ENCODE assay signal across 8 cellular contexts in the genomic region with DNA sequence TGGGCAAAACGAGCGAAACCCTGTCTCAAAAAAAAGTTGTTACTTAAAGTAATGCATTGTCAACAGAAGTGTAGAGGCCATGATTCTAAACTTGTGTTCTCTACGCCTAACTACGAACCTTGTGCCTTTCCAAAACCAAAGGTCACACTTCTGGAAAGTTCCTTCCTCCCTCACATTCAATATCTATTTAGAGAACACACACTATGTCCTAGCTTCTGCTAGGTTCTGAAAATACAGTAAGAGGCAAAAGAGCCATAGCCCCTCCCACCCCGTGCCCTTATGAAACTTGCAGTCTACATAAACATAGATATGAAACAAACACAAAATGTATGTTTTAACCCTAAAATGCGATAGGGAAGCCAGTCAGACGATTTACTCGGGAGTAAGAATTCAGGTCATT. TPM values are rescaled to one million over a fixed set of nuclear protein-coding genes. Genes with fewer than 3 reads are reported as not detected.
DNase-seq lines count a peak whose midpoint lies in the region; ATAC-seq, FAIRE-seq and TF ChIP-seq lines count a peak whose summit lies in the region.

No MANE protein-coding gene starts in this region.

- H3K27me3 ChIP-seq in SJCRH30: no peaks in the 10 kb centered on the region

- peaks cover 31% of the 10 kb centered on the region for H3K4me1 Mint-ChIP-seq in activated T-cell treated with anti-CD3 and anti-CD28 coated beads, Interleukin-2, amount 50 U/mL, for 72 hours (ENCODE audit: low read depth)

- no peak for DNase-seq in activated T-cell treated with anti-CD3 and anti-CD28 coated beads, Interleukin-2, amount 50 U/mL, for 72 hours
- DNase-seq in activated T-cell treated with anti-CD3 and anti-CD28 coated beads, Interleukin-2, amount 50 U/mL, for 1 hour: no peak
- DNase-seq in SJCRH30 (no peak), fibroblast of villous mesenchyme (ENCODE audit: low read depth) (no peak), retinal pigment epithelial cell (ENCODE audit: low read depth) (no peak), GM19240 (ENCODE audit: insufficient read length, low spot score) (no peak), GM19239 (ENCODE audit: insufficient read length, low spot score) (no peak), T-helper 9 cell (no peak)

- TF ChIP-seq CTCF in fibroblast of villous mesenchyme (IDR thresholded peaks at IDR 0.05; ENCODE audit: insufficient read depth, low read depth, low read length) (no peak), retinal pigment epithelial cell (conservative IDR thresholded peaks at IDR 0.05; ENCODE audit: low read depth, low read length) (no peak)

- H3K27me3 Mint-ChIP-seq in activated T-cell treated with anti-CD3 and anti-CD28 coated beads, Interleukin-2, amount 50 U/mL, for 72 hours (ENCODE audit: low read depth): no peaks in the 10 kb centered on the region

- H3K27ac Mint-ChIP-seq in activated T-cell treated with anti-CD3 and anti-CD28 coated beads, Interleukin-2, amount 50 U/mL, for 72 hours: peak overlapping the region; percentile 81

- no peak for ATAC-seq in activated T-cell treated with anti-CD3 and anti-CD28 coated beads, Interleukin-2, amount 50 U/mL, for 72 hours (replicated peaks in 1 of 2)

- no peak overlapping the region for H3K27ac ChIP-seq in SJCRH30

- H3K4me3 ChIP-seq in SJCRH30 (peak overlapping the region; percentile 60), fibroblast of villous mesenchyme (ENCODE audit: low read depth, low read length) (peak overlapping the region; percentile 66), retinal pigment epithelial cell (ENCODE audit: low read length) (peak overlapping the region; percentile 69)

- no peaks in the 10 kb centered on the region for H3K36me3 ChIP-seq in SJCRH30

- no peak for FAIRE-seq in GM19239 (lab: Jason Lieb, UNC)

- peaks cover 7% of the 10 kb centered on the region; the same call in 1 of the 2 replicates for H3K4me1 ChIP-seq in SJCRH30

- H3K9me3 ChIP-seq in SJCRH30 (replicated peaks): no peaks in the 10 kb centered on the region

- no peaks in the 10 kb centered on the region for H3K9me3 Mint-ChIP-seq in activated T-cell treated with anti-CD3 and anti-CD28 coated beads, Interleukin-2, amount 50 U/mL, for 72 hours

- peak overlapping the region; percentile 89 to 90 for H3K4me3 Mint-ChIP-seq in activated T-cell treated with anti-CD3 and anti-CD28 coated beads, Interleukin-2, amount 50 U/mL, for 72 hours

- H3K36me3 Mint-ChIP-seq in activated T-cell treated with anti-CD3 and anti-CD28 coated beads, Interleukin-2, amount 50 U/mL, for 72 hours (ENCODE audit: insufficient read depth in 2 of 2): no peaks in the 10 kb centered on the region

RNA-seq across cellular contexts. Expression of gene RNF6, which starts 36.4 kb away (rescaled TPM):
- 10 to 100 TPM; 46.3 to 47.0 TPM for total RNA-seq in activated T-cell treated with anti-CD3 and anti-CD28 coated beads, Interleukin-2, amount 50 U/mL, for 72 hours
- 39.3 and 41.6 TPM in 2 replicates for total RNA-seq in SJCRH30 (2014; rRNA removed; shearing (Covaris generic))
- 43.8 and 57.4 TPM in 2 replicates for total RNA-seq in fibroblast of villous mesenchyme
